Comparison of ENCODE assay signal across 8 cellular contexts in the genomic region with DNA sequence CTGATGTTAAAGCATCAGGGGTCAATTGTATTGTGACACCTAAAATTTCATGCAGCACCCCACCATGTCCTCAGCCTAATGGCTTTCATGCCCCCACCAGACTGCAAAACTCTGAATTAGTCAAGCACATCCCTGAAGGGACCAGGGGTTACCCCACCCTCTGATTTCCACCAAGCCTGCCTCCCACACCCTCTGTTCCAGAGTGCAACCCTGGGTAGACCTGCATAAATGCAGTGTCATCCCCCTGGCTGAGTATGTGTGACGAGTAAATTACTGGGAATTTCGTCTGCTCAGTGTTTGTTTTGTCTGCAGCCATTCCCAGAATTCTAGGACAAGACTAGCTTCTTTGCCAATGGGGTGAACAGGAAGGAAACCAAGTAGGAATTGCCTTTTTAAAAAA.
DNase-seq lines count a peak whose midpoint lies in the region; ATAC-seq, FAIRE-seq and TF ChIP-seq lines count a peak whose summit lies in the region.
"Not testable (repeated sequence)": the region's sequence is repeated elsewhere in the genome, so short reads cannot be mapped to it uniquely, and the experiment has no call there.

No MANE protein-coding gene starts in this region.

- H3K27ac Mint-ChIP-seq in Calu3 (ENCODE audit: unreplicated experiment); naive thymus-derived CD4-positive, alpha-beta T cell; stimulated activated effector memory CD8-positive, alpha-beta T cell treated with anti-CD3 and anti-CD28 coated beads, Interleukin-12 subunit alpha, Interleukin-12 subunit beta, amount 100 ng/mL, for 72 hours: not testable (repeated sequence)

- TF ChIP-seq POLR2A in HepG2 (IDR thresholded peaks at IDR 0.05; ENCODE audit: insufficient read depth in 1 of 2, low read depth in 2 of 2, low read length in 2 of 2), result not testable (repeated sequence)

- not testable (repeated sequence) for H3K27me3 ChIP-seq in RWPE2 (ENCODE audit: insufficient read depth, poor library complexity, severe bottlenecking); heart right ventricle; HepG2 (ENCODE audit: control insufficient read depth in 1 of 2, insufficient read depth in 2 of 2, low read length in 2 of 2); naive thymus-derived CD4-positive, alpha-beta T cell (ENCODE audit: control insufficient read depth in 2 of 2, insufficient read depth in 2 of 2, low read length in 2 of 2); upper lobe of right lung

- peaks cover 14% of the 10 kb centered on the region for H3K9me3 Mint-ChIP-seq in Calu3 (ENCODE audit: low read depth, unreplicated experiment)
- peaks cover 18 to 70% (median 22%) of the 10 kb centered on the region in 11 donors for H3K9me3 Mint-ChIP-seq in naive thymus-derived CD4-positive, alpha-beta T cell
- H3K9me3 Mint-ChIP-seq in stimulated activated effector memory CD8-positive, alpha-beta T cell treated with anti-CD3 and anti-CD28 coated beads, Interleukin-12 subunit alpha, Interleukin-12 subunit beta, amount 100 ng/mL, for 72 hours, result peaks cover 25% of the 10 kb centered on the region

- POLR2A ChIA-PET in HepG2 (lab: Yijun Ruan, JAX); naive thymus-derived CD4-positive, alpha-beta T cell (lab: Charles Lee): not testable (repeated sequence)

- H3K4me1 Mint-ChIP-seq in Calu3 (ENCODE audit: low read depth, unreplicated experiment); naive thymus-derived CD4-positive, alpha-beta T cell; stimulated activated effector memory CD8-positive, alpha-beta T cell treated with anti-CD3 and anti-CD28 coated beads, Interleukin-12 subunit alpha, Interleukin-12 subunit beta, amount 100 ng/mL, for 72 hours: not testable (repeated sequence)

- not testable (repeated sequence) for H3K4me2 ChIP-seq in HepG2 (ENCODE audit: low read depth, low read length)

- 5 to 13% methylated on average over 2 of the region's 2 CpGs for WGBS in heart right ventricle, 2 donors
- WGBS in HepG2 (ENCODE audit: low lambda C conversion rate), result 52% methylated on average over 2 of the region's 2 CpGs

- in situ Hi-C loops in HepG2 (cut with HindIII; ENCODE audit: extremely low pct_ligation_motif_present, low pct_unique_long_range_greater_than_20kb), result not testable (repeated sequence)

- H3K79me2 ChIP-seq in HepG2 (ENCODE audit: insufficient read depth, low read length), result not testable (repeated sequence)

- ATAC-seq in RWPE2 (ENCODE audit: low read depth), result peak; percentile 54; the same call in 2 of the 3 replicates
- ATAC-seq in heart right ventricle, result peak in 6 of 8 donors; percentile 29 to 73 (median 44)
- ATAC-seq in HepG2, result peak; percentile 58
- peak; percentile 42 for ATAC-seq in naive thymus-derived CD4-positive, alpha-beta T cell
- ATAC-seq in stimulated activated effector memory CD8-positive, alpha-beta T cell treated with anti-CD3 and anti-CD28 coated beads, Interleukin-12 subunit alpha, Interleukin-12 subunit beta, amount 100 ng/mL, for 72 hours, result peak; percentile 42
- ATAC-seq in upper lobe of right lung, result peak; percentile 77

- H4K20me1 ChIP-seq in HepG2 (ENCODE audit: insufficient read depth, low read length), result not testable (repeated sequence)

- H3K4me1 ChIP-seq in RWPE2 (ENCODE audit: insufficient read depth, poor library complexity, severe bottlenecking); heart right ventricle; HepG2 (ENCODE audit: insufficient read depth, low read length); naive thymus-derived CD4-positive, alpha-beta T cell (ENCODE audit: control insufficient read depth in 2 of 2, insufficient read depth in 2 of 2, low read length in 2 of 2); upper lobe of right lung: not testable (repeated sequence)

- not testable (repeated sequence) for TF ChIP-seq CTCF in Calu3 (IDR thresholded peaks at IDR 0.05; ENCODE audit: unreplicated experiment); RWPE2 (IDR thresholded peaks at IDR 0.05; ENCODE audit: poor library complexity, severe bottlenecking); coronary artery (IDR thresholded peaks at IDR 0.05); heart right ventricle (IDR thresholded peaks at IDR 0.05); HepG2 (CRISPR knock-in tag; IDR thresholded peaks at IDR 0.05); upper lobe of right lung (IDR thresholded peaks at IDR 0.05)

- DNase-seq in Calu3 (peak; percentile 5), coronary artery (ENCODE audit: low spot score) (peak; percentile 72)
- DNase-seq in RWPE2 (ENCODE audit: low spot score); heart right ventricle; HepG2 (ENCODE audit: low spot score); naive thymus-derived CD4-positive, alpha-beta T cell; stimulated activated effector memory CD8-positive, alpha-beta T cell treated with anti-CD3 and anti-CD28 coated beads, Interleukin-12 subunit alpha, Interleukin-12 subunit beta, amount 100 ng/mL, for 72 hours (ENCODE audit: low spot score in 2 of 2); upper lobe of right lung: not testable (repeated sequence)

- CTCF ChIA-PET in Calu3 (lab: Charles Lee); HepG2 (lab: Yijun Ruan, JAX; ENCODE audit: low intra/inter-chr PET ratio, low total read pairs); naive thymus-derived CD4-positive, alpha-beta T cell (lab: Charles Lee): not testable (repeated sequence)

- H3K4me3 ChIP-seq in RWPE2 (ENCODE audit: severe bottlenecking); coronary artery; heart right ventricle; HepG2 (replicated peaks in 1 of 3; ENCODE audit: insufficient read depth in 1 of 3, low read depth in 2 of 3, low read length in 3 of 3); naive thymus-derived CD4-positive, alpha-beta T cell (ENCODE audit: low read length); upper lobe of right lung: not testable (repeated sequence)

- BruUV-seq in Calu3 (replicated peaks; lab: Mats Ljungman, UMichigan); HepG2 (replicated peaks; lab: Mats Ljungman, UMichigan): not testable (repeated sequence)

- H3K27me3 Mint-ChIP-seq in Calu3 (ENCODE audit: unreplicated experiment); naive thymus-derived CD4-positive, alpha-beta T cell: not testable (repeated sequence)

- H3K27ac ChIP-seq in RWPE2 (ENCODE audit: poor library complexity, severe bottlenecking); coronary artery; heart right ventricle; HepG2 (ENCODE audit: extremely low read length, insufficient read depth, low read length); naive thymus-derived CD4-positive, alpha-beta T cell (ENCODE audit: low read depth, low read length); upper lobe of right lung: not testable (repeated sequence)

- intact Hi-C loops in Calu3 (cut with micrococcal nuclease; ENCODE audit: unreplicated experiment); HepG2 (cut with micrococcal nuclease; ENCODE audit: unreplicated experiment); upper lobe of right lung (cut with DNase I): not testable (repeated sequence)
- intact Hi-C loops in heart right ventricle (cut with DNase I), result loop anchor here in 2 of 10 donors (10.0 kb wide), 1 partner anchor 764 kb away; no protein-coding TSS in a partner anchor
- intact Hi-C loops in naive thymus-derived CD4-positive, alpha-beta T cell (cut with micrococcal nuclease), result loop anchor here in 1 of 2 donors (10.0 kb wide), 1 partner anchor 764 kb away; no protein-coding TSS in a partner anchor

- not testable (repeated sequence) for H3K9me3 ChIP-seq in RWPE2 (ENCODE audit: severe bottlenecking); naive thymus-derived CD4-positive, alpha-beta T cell (ENCODE audit: control insufficient read depth in 2 of 3, low read length in 3 of 3); upper lobe of right lung
- H3K9me3 ChIP-seq in heart right ventricle, result peaks cover 0 to 44% (median 0%) of the 10 kb centered on the region in 11 donors
- H3K9me3 ChIP-seq in HepG2 (ENCODE audit: low read length), result peaks cover 64% of the 10 kb centered on the region

- not testable (repeated sequence) for H3K36me3 Mint-ChIP-seq in Calu3 (ENCODE audit: insufficient read depth, unreplicated experiment); naive thymus-derived CD4-positive, alpha-beta T cell; stimulated activated effector memory CD8-positive, alpha-beta T cell treated with anti-CD3 and anti-CD28 coated beads, Interleukin-12 subunit alpha, Interleukin-12 subunit beta, amount 100 ng/mL, for 72 hours

- H3K36me3 ChIP-seq in RWPE2 (ENCODE audit: low read depth); heart right ventricle; HepG2 (replicated peaks in 1 of 2; ENCODE audit: control insufficient read depth in 1 of 2, insufficient read depth in 2 of 2, low read length in 2 of 2); naive thymus-derived CD4-positive, alpha-beta T cell (ENCODE audit: control insufficient read depth in 2 of 3, insufficient read depth in 3 of 3, low read length in 3 of 3); upper lobe of right lung: not testable (repeated sequence)

- TF ChIP-seq EP300 in HepG2 (IDR thresholded peaks at IDR 0.05; ENCODE audit: low read depth in 2 of 2, low read length in 2 of 2); HepG2 (CRISPR knock-in tag; IDR thresholded peaks at IDR 0.05; ENCODE audit: borderline replicate concordance): not testable (repeated sequence)

- H3K9ac ChIP-seq in HepG2 (ENCODE audit: insufficient read depth, low read depth, low read length), result not testable (repeated sequence)

- not testable (repeated sequence) for H2AFZ ChIP-seq in HepG2 (ENCODE audit: low read length)

- not testable (repeated sequence) for H3K4me3 Mint-ChIP-seq in Calu3 (ENCODE audit: low read depth, unreplicated experiment); naive thymus-derived CD4-positive, alpha-beta T cell; stimulated activated effector memory CD8-positive, alpha-beta T cell treated with anti-CD3 and anti-CD28 coated beads, Interleukin-12 subunit alpha, Interleukin-12 subunit beta, amount 100 ng/mL, for 72 hours

- TF ChIP-seq RAD21 in HepG2 (CRISPR knock-in tag; IDR thresholded peaks at IDR 0.05), result not testable (repeated sequence)

- FAIRE-seq in HepG2 (lab: Jason Lieb, UNC), result not testable (repeated sequence)
